In genomic region chr10:121306159-121306673, GRCh38 we compare ENCODE assay signal across 1 cellular context.
A peak's percentile ranks its signal among the peaks of the same experiment; 100 is the strongest.
TF ChIP-seq lines count a peak whose summit lies in the region.

No MANE protein-coding gene starts in this region.

TF ChIP-seq in HEK293, 187 proteins besides CTCF, POLR2A, EP300 and RAD21 (continued from another document):
- TF ChIP-seq PRDM6 (tag by site-specific recombination; IDR thresholded peaks at IDR 0.05) = no peak
- no peak for TF ChIP-seq ZNF24 (tag by site-specific recombination; IDR thresholded peaks at IDR 0.05)
- no peak for TF ChIP-seq ZNF654 (tag by site-specific recombination; IDR thresholded peaks at IDR 0.05; ENCODE audit: low read depth)
- peak; percentile 71; the same call in 1 of the 2 replicates for TF ChIP-seq ZNF146 (tag by site-specific recombination; IDR thresholded peaks at IDR 0.05)
